ENCODE assay signal across 2 cellular contexts in the genomic region with DNA sequence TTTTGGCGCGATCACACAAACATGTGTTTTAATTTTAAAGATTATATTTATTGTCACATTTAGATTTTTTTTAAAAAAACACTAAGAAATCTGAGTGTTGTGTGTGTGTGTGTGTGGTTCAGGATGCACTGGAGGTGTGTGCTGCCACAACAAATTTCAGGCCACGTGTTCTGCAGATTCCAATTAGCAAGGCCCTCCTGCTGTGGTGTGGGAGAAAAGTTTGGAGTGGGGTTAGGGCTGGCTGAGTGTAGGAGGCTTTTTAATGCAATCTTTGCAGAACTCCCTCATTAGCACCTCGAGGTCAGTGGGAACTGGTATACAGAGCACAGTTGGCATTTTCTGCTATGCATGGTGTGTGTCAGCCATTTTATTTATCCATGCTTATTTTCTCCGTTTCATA.
TF ChIP-seq lines count a peak whose summit lies in the region.

No MANE protein-coding gene starts in this region.

TF ChIP-seq in GM23338, 12 proteins besides CTCF, POLR2A, EP300 and RAD21 (continued from another document):
- TF ChIP-seq EZH2phosphoT487 (IDR thresholded peaks at IDR 0.05; ENCODE audit: unreplicated experiment), result no peak
- no peak for TF ChIP-seq ZNF331 (CRISPR knock-in tag; IDR thresholded peaks at IDR 0.05; ENCODE audit: low read depth)

TF ChIP-seq in H1, 55 proteins besides CTCF, POLR2A, EP300 and RAD21 (continued from another document):
- TF ChIP-seq EGR1 (IDR thresholded peaks at IDR 0.05; ENCODE audit: borderline replicate concordance, low read depth, low read length) (no peak), TCF12 (IDR thresholded peaks at IDR 0.05; ENCODE audit: low read depth, low read length) (no peak), CBX8 (IDR thresholded peaks at IDR 0.05; ENCODE audit: borderline replicate concordance, low read depth, low read length) (no peak), BCL11A (IDR thresholded peaks at IDR 0.05; ENCODE audit: low read depth in 2 of 2, low read length in 2 of 2) (no peak), POLR2AphosphoS5 (IDR thresholded peaks at IDR 0.05; ENCODE audit: low read depth, low read length) (no peak), GTF2F1 (IDR thresholded peaks at IDR 0.05; ENCODE audit: borderline replicate concordance, low read depth, low read length) (no peak), CHD7 (IDR thresholded peaks at IDR 0.05; ENCODE audit: insufficient replicate concordance, low read length) (no peak), TAF1 (IDR thresholded peaks at IDR 0.05; ENCODE audit: low read depth, low read length) (no peak), GABPA (IDR thresholded peaks at IDR 0.05; ENCODE audit: borderline replicate concordance, insufficient read depth, low read length) (no peak)
